In the genomic region with DNA sequence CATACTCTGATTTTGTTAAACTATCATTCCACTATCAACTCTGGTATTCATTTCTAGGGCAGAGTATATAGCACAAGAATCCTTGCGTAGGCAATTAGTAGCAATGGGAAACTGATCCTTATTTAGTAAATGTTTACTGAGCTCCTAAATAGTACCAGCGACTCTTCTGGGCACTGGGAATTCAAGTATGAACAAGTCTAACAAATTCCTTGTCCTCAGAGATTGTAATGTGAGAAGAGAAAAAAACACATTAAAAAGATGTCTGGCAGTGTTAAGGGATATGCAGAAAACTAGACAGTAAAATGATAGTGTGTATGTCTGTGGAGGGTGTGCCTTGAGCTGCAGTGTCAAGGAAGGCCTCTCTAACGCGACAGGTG, we compare ENCODE assay signal across 1 cellular context.
TF ChIP-seq lines count a peak whose summit lies in the region.

No MANE protein-coding gene starts in this region.

TF ChIP-seq in GM12878, 131 proteins besides CTCF, POLR2A, EP300 and RAD21:
- TF ChIP-seq MLLT1 (IDR thresholded peaks at IDR 0.05), result no peak
- no peak for TF ChIP-seq PAX5 (IDR thresholded peaks at IDR 0.05; ENCODE audit: borderline replicate concordance, low read depth, low read length)
- TF ChIP-seq EZH2 (IDR thresholded peaks at IDR 0.05; ENCODE audit: borderline replicate concordance, control insufficient read depth, low read depth, low read length), result no peak
- TF ChIP-seq TARDBP (IDR thresholded peaks at IDR 0.05; ENCODE audit: borderline replicate concordance), result no peak
- TF ChIP-seq KAT2A (conservative IDR thresholded peaks at IDR 0.05; ENCODE audit: control insufficient read depth, low read depth, low read length), result no peak
- TF ChIP-seq TCF7 (IDR thresholded peaks at IDR 0.05; ENCODE audit: borderline replicate concordance), result no peak
- TF ChIP-seq MEF2A (IDR thresholded peaks at IDR 0.05; ENCODE audit: insufficient read depth, low read depth, low read length), result no peak
- TF ChIP-seq, protein P1, sequence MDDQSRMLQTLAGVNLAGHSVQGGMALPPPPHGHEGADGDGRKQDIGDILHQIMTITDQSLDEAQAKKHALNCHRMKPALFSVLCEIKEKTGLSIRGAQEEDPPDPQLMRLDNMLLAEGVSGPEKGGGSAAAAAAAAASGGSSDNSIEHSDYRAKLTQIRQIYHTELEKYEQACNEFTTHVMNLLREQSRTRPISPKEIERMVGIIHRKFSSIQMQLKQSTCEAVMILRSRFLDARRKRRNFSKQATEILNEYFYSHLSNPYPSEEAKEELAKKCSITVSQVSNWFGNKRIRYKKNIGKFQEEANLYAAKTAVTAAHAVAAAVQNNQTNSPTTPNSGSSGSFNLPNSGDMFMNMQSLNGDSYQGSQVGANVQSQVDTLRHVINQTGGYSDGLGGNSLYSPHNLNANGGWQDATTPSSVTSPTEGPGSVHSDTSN (IDR thresholded peaks at IDR 0.05; ENCODE audit: insufficient replicate concordance, low read depth, low read length), result no peak
- TF ChIP-seq CEBPZ (IDR thresholded peaks at IDR 0.05; ENCODE audit: low read depth, low read length), result no peak
- no peak for TF ChIP-seq BMI1 (IDR thresholded peaks at IDR 0.05; ENCODE audit: borderline replicate concordance)
- no peak for TF ChIP-seq ELK1 (IDR thresholded peaks at IDR 0.05; ENCODE audit: low read depth, low read length)
TF ChIP-seq in GM12878: peak in this region for 0.
